ENCODE assay signal across 8 cellular contexts in the genomic region with DNA sequence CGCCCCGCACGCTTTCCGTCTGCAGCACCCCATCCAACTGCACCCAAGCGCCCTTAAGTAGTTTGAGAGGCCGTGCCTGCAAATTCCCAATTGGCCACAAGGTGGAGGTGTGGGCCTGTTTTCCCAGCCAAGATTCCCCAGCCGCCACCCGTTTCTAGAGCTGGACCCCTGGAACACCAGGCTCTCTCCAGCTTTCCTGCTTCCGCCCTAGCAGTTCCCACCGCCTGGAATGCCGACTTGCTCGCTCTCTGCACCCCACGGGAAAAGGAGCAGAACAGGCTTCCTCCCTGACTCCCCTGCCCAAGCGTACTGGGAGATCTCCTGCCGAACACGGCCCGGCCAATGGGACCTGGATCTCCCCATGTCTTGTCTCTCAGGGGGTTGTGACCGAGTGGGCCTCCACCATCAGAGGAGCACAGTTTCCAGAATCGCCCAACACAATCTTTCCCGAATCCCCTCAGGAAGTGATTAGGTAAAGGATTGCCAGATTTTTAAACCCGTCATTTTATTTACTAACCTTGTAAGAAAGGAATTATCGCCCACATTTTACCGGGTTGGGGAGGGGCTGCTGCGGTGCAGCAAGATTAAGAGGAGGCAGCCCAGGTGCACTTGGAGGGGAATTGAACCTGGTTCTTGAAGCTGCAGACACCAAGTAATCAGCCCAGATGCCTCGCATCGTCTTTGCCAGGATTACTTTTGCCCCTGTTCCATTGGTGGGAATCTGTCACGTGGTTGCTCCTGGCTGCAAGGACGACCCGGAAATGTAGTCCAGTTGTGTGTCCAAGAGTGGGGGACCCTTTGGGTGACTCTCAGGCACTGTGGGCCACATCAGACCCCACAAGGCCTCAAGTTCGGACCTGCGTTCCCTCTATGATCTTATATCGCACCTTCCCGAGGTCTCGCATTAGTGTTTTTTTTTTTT.
DNase-seq lines count a peak whose midpoint lies in the region; ATAC-seq lines count a peak whose summit lies in the region.

No MANE protein-coding gene starts in this region.

- DNase-seq in C1 segment of cervical spinal cord (lab: John Stamatoyannopoulos, UW): peak; percentile 8 to 86 (median 74)
- DNase-seq in NCI-H1694 (lab: John Stamatoyannopoulos, UW): peak; percentile 84
- DNase-seq in T-helper 9 cell: peak; percentile 68
- DNase-seq in astrocyte of the hippocampus (ENCODE audit: low read depth, low spot score): peak; percentile 87
- peak; percentile 85 to 86 for DNase-seq in hippocampal formation (lab: John Stamatoyannopoulos, UW)
- DNase-seq in retina: peak; percentile 97

- peak; percentile 63 for ATAC-seq in GM21576 (IDR thresholded peaks at IDR 0.05; ENCODE audit: unreplicated experiment)
- ATAC-seq in HG02852 (IDR thresholded peaks at IDR 0.05; ENCODE audit: unreplicated experiment): no peak
